8 cellular contexts compared by ENCODE assay signal in the genomic region with DNA sequence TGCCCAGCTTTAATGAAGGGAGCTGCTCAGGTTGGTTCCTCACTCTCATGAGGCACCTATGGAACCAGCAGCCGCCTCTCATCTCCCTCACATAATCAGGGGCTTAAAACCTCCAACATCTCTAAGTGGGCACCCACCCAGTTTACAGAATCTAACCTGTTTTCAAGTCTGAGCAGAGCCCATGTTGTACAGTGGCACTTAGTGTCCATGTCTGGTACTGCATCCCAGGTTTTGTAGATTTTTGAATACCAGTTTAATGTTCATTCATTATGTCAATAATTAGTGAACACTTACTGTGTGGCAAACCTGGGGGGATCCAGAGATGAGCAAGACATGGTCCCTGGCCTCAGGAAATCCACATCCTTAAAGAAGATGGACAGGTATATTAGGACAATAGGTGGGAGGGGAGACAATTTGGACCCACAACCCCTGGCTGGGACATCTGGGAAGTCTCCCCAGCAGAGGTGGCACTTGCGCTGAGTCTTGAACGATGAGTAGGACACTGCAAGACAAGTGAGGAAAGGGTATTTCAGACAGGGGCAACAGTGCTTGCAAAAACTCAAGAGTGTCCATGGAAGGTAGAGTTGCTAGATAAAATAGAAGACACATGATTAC.
DNase-seq lines count a peak whose midpoint lies in the region; ATAC-seq, FAIRE-seq and TF ChIP-seq lines count a peak whose summit lies in the region.

No MANE protein-coding gene starts in this region.

- no peak overlapping the region for H3K4me2 ChIP-seq in GM12878 (ENCODE audit: control insufficient read depth, insufficient read depth)

- no peaks in the 10 kb centered on the region for H3K9me3 ChIP-seq in GM12878 (replicated peaks; ENCODE audit: control insufficient read depth, insufficient read depth, low read length)

- H3K4me1 ChIP-seq in GM12878 (ENCODE audit: control insufficient read depth, insufficient read depth, low read length) = no peaks in the 10 kb centered on the region

- no TSS peak for BruUV-seq in GM12878 (replicated peaks; lab: Mats Ljungman, UMichigan)

- peak; percentile 27 for FAIRE-seq in GM12878 (lab: Jason Lieb, UNC)

- H2AFZ ChIP-seq in GM12878 (ENCODE audit: control insufficient read depth, low read depth, low read length) = no peak overlapping the region

- in situ Hi-C loops in GM12878 (cut with MboI) = loop anchor here (10.0 kb wide), 1 partner anchor 185 kb away; no protein-coding TSS in a partner anchor

- H3K27ac Mint-ChIP-seq in activated T-cell treated with anti-CD3 and anti-CD28 coated beads, Interleukin-2, amount 50 U/mL, for 24 hours = no peak overlapping the region

- H4K20me1 ChIP-seq in GM12878 (ENCODE audit: control insufficient read depth, insufficient read depth) = no peaks in the 10 kb centered on the region

- peak; percentile 81 for TF ChIP-seq RAD21 in GM12878 (IDR thresholded peaks at IDR 0.05; ENCODE audit: insufficient read depth, low read depth, low read length)

- H3K27me3 ChIP-seq in GM12878 (replicated peaks in 1 of 2; ENCODE audit: control insufficient read depth in 2 of 2, insufficient read depth in 2 of 2, low read length in 1 of 2) (no peaks in the 10 kb centered on the region), kidney epithelial cell (ENCODE audit: control insufficient read depth, insufficient read depth, low read length) (no peaks in the 10 kb centered on the region)

- no peak overlapping the region for H3K4me3 Mint-ChIP-seq in activated T-cell treated with anti-CD3 and anti-CD28 coated beads, Interleukin-2, amount 50 U/mL, for 24 hours

- POLR2A ChIA-PET in GM12878 (lab: Charles Lee) = no interaction called here

- H3K9ac ChIP-seq in GM12878 (ENCODE audit: control insufficient read depth, insufficient read depth, low read length) = no peak overlapping the region

- SMC1A ChIA-PET in GM12878 (lab: Charles Lee; ENCODE audit: uncharacterized antibody, unreplicated experiment) = interaction anchor here (1.0 to 2.1 kb wide), 3 partner anchors 185 to 214 kb away, joined by 3 to 19 read pairs (median 5); no protein-coding TSS in a partner anchor

- no peaks in the 10 kb centered on the region for H3K9me3 Mint-ChIP-seq in activated T-cell treated with anti-CD3 and anti-CD28 coated beads, Interleukin-2, amount 50 U/mL, for 24 hours

- TF ChIP-seq CTCF in GM12878 (IDR thresholded peaks at IDR 0.05 in 2 of 3, conservative IDR thresholded peaks at IDR 0.05 in 1 of 3; ENCODE audit: control insufficient read depth in 2 of 3, extremely low read depth in 1 of 3, insufficient read depth in 1 of 3, low read depth in 3 of 3, low read length in 3 of 3) = peak; percentile 72 to 86 (median 78)
- TF ChIP-seq CTCF in kidney epithelial cell (IDR thresholded peaks at IDR 0.05; ENCODE audit: insufficient read depth, low read length, poor library complexity, severe bottlenecking) = peak; percentile 88

- H3K4me3 ChIP-seq in GM12878 = no peak overlapping the region
- no peak overlapping the region for H3K4me3 ChIP-seq in kidney epithelial cell (ENCODE audit: low read depth, low read length)

- no peak overlapping the region for H3K27ac ChIP-seq in GM12878 (ENCODE audit: control insufficient read depth, insufficient read depth)

- H3K36me3 Mint-ChIP-seq in activated T-cell treated with anti-CD3 and anti-CD28 coated beads, Interleukin-2, amount 50 U/mL, for 24 hours (ENCODE audit: low read depth) = no peaks in the 10 kb centered on the region

- WGBS in GM12878 (ENCODE audit: insufficient coverage, insufficient replicate concordance, low lambda C conversion rate, missing lambda C conversion rate) = 0% methylated on average over 3 of the region's 3 CpGs

- RAD21 ChIA-PET in GM12878 (lab: Charles Lee; ENCODE audit: unreplicated experiment) = interaction anchor here (1.0 to 2.2 kb wide), 2 partner anchors 68 to 185 kb away, joined by 5 to 17 read pairs; no protein-coding TSS in a partner anchor

- no peak for TF ChIP-seq POLR2A in GM12878 (IDR thresholded peaks at IDR 0.05; ENCODE audit: low read depth, low read length)

- H3K4me1 Mint-ChIP-seq in activated T-cell treated with anti-CD3 and anti-CD28 coated beads, Interleukin-2, amount 50 U/mL, for 24 hours (ENCODE audit: low read depth) = peaks cover 10% of the 10 kb centered on the region

- TF ChIP-seq EP300 in GM12878 (IDR thresholded peaks at IDR 0.05; ENCODE audit: borderline replicate concordance in 1 of 2, control insufficient read depth in 1 of 2, low read depth in 2 of 2, low read length in 2 of 2) = no peak

- DNase-seq in NCI-H2227 (lab: John Stamatoyannopoulos, UW; ENCODE audit: unreplicated experiment) = peak; percentile 33
- no peak for DNase-seq in NCI-H2227 treated with DMSO at 0.1 percent for 48 hours (lab: John Stamatoyannopoulos, UW)
- DNase-seq in M059J (ENCODE audit: low read depth) = peak; percentile 38
- DNase-seq in GM12878 (ENCODE audit: low read depth, low spot score) = no peak
- no peak for DNase-seq in kidney epithelial cell (ENCODE audit: low read depth)
- DNase-seq in activated T-cell treated with anti-CD3 and anti-CD28 coated beads, Interleukin-2, amount 50 U/mL, for 24 hours = no peak
- no peak for DNase-seq in activated CD8-positive, alpha-beta memory T cell treated with anti-CD3 and anti-CD28 coated beads, Interleukin-2, amount 50 U/mL, for 48 hours

- ATAC-seq in GM12878 (peak; percentile 74), GM21515 (IDR thresholded peaks at IDR 0.05; ENCODE audit: unreplicated experiment) (no peak)

- intact Hi-C loops in GM12878 (cut with micrococcal nuclease; ENCODE audit: unreplicated experiment) = loop anchor here (1.0 kb wide), 1 partner anchor 185 kb away; no protein-coding TSS in a partner anchor

- no peaks in the 10 kb centered on the region for H3K79me2 ChIP-seq in GM12878 (ENCODE audit: control insufficient read depth, insufficient read depth, low read length)

- peaks cover 10% of the 10 kb centered on the region for H3K27me3 Mint-ChIP-seq in activated T-cell treated with anti-CD3 and anti-CD28 coated beads, Interleukin-2, amount 50 U/mL, for 24 hours

- H3K36me3 ChIP-seq in GM12878 (ENCODE audit: control insufficient read depth in 2 of 2, insufficient read depth in 2 of 2, low read length in 1 of 2) (no peaks in the 10 kb centered on the region), kidney epithelial cell (ENCODE audit: control insufficient read depth, insufficient read depth, low read length) (peaks cover 5% of the 10 kb centered on the region)

- CTCF ChIA-PET in GM12878 (lab: Yijun Ruan, JAX) = interaction anchor here (0.6 to 2.7 kb wide), 13 partner anchors 8 to 469 kb away, joined by 3 to 36 read pairs (median 4); no protein-coding TSS in a partner anchor

TF ChIP-seq in GM12878, 131 proteins besides CTCF, POLR2A, EP300 and RAD21:
- TF ChIP-seq SMC3 (IDR thresholded peaks at IDR 0.05; ENCODE audit: borderline replicate concordance, low read length) (peak; percentile 63; the same call in 1 of the 2 replicates), CREB1 (IDR thresholded peaks at IDR 0.05; ENCODE audit: low read depth) (no peak)

Comparison
In these comparisons a context has a peak if more than half of its experiments do, and no peak if none do; other contexts are left out.
1. DNase-seq: peak in NCI-H2227 (single experiment) and M059J (single experiment); none in NCI-H2227 treated with DMSO at 0.1 percent for 48 hours (single experiment), GM12878 (single experiment), kidney epithelial cell (single experiment), activated T-cell treated with anti-CD3 and anti-CD28 coated beads, Interleukin-2, amount 50 U/mL, for 24 hours (single experiment) and activated CD8-positive, alpha-beta memory T cell treated with anti-CD3 and anti-CD28 coated beads, Interleukin-2, amount 50 U/mL, for 48 hours (single experiment).